8 cellular contexts compared by ENCODE assay signal in genomic region chr2:102033028-102033749, GRCh38. TPM values are rescaled to one million over a fixed set of nuclear protein-coding genes. Genes with fewer than 3 reads are reported as not detected.
DNase-seq lines count a peak whose midpoint lies in the region; ATAC-seq and TF ChIP-seq lines count a peak whose summit lies in the region.

No MANE protein-coding gene starts in this region.

- peak; percentile 60 for TF ChIP-seq EP300 in Ishikawa (IDR thresholded peaks at IDR 0.05; ENCODE audit: borderline replicate concordance)

- H3K4me3 Mint-ChIP-seq in activated T-helper 1 cell treated with anti-CD3 and anti-CD28 coated beads, Interleukin-12 subunit alpha, Interleukin-12 subunit beta, Interleukin-2, Interleukin-4 antibody, amounts not matched to agents 30 ng/mL and 10 ng/mL and 1 ng/mL, durations not matched to agents 14 hours and 24 hours and 36 hours = peak overlapping the region; percentile 24

- H3K4me1 ChIP-seq in left ventricle myocardium inferior = peaks cover 52% of the 10 kb centered on the region

- H3K27ac Mint-ChIP-seq in activated T-helper 1 cell treated with anti-CD3 and anti-CD28 coated beads, Interleukin-12 subunit alpha, Interleukin-12 subunit beta, Interleukin-2, Interleukin-4 antibody, amounts not matched to agents 30 ng/mL and 10 ng/mL and 1 ng/mL, durations not matched to agents 14 hours and 24 hours and 36 hours = peak overlapping the region; percentile 78

- no peak for TF ChIP-seq RAD21 in Ishikawa (IDR thresholded peaks at IDR 0.05; ENCODE audit: low read depth)

- no peak overlapping the region for H3K4me3 ChIP-seq in left ventricle myocardium inferior

- H3K9me3 ChIP-seq in left ventricle myocardium inferior (replicated peaks) = peaks cover 8% of the 10 kb centered on the region

- H3K4me1 Mint-ChIP-seq in activated T-helper 1 cell treated with anti-CD3 and anti-CD28 coated beads, Interleukin-12 subunit alpha, Interleukin-12 subunit beta, Interleukin-2, Interleukin-4 antibody, amounts not matched to agents 30 ng/mL and 10 ng/mL and 1 ng/mL, durations not matched to agents 14 hours and 24 hours and 36 hours (ENCODE audit: low read depth) = peaks cover 52% of the 10 kb centered on the region

- DNase-seq in AG20443 (ENCODE audit: low spot score) (peak; percentile 50), left ventricle myocardium inferior (peak; percentile 38), smooth muscle cell of the brain vasculature (ENCODE audit: low read depth, low spot score) (peak; percentile 73), DMS 273 treated with DMSO at 0.1 percent for 48 hours (lab: John Stamatoyannopoulos, UW) (no peak), epidermal melanocyte (ENCODE audit: insufficient read length, low spot score) (no peak)
- peak; percentile 4 for DNase-seq in activated T-helper 1 cell treated with anti-CD3 and anti-CD28 coated beads, Interleukin-12 subunit alpha, Interleukin-12 subunit beta, Interleukin-2, Interleukin-4 antibody, amounts not matched to agents 30 ng/mL and 10 ng/mL and 1 ng/mL, durations not matched to agents 14 hours and 24 hours and 36 hours (ENCODE audit: low spot score)

- ATAC-seq in GM19397 (IDR thresholded peaks at IDR 0.05; ENCODE audit: unreplicated experiment) = peak; percentile 67

- H3K36me3 Mint-ChIP-seq in activated T-helper 1 cell treated with anti-CD3 and anti-CD28 coated beads, Interleukin-12 subunit alpha, Interleukin-12 subunit beta, Interleukin-2, Interleukin-4 antibody, amounts not matched to agents 30 ng/mL and 10 ng/mL and 1 ng/mL, durations not matched to agents 14 hours and 24 hours and 36 hours (ENCODE audit: low read depth) = peaks cover 15% of the 10 kb centered on the region

- H3K27me3 Mint-ChIP-seq in activated T-helper 1 cell treated with anti-CD3 and anti-CD28 coated beads, Interleukin-12 subunit alpha, Interleukin-12 subunit beta, Interleukin-2, Interleukin-4 antibody, amounts not matched to agents 30 ng/mL and 10 ng/mL and 1 ng/mL, durations not matched to agents 14 hours and 24 hours and 36 hours (ENCODE audit: insufficient read depth) = peaks cover 7% of the 10 kb centered on the region

- intact Hi-C loops in activated T-helper 1 cell treated with anti-CD3 and anti-CD28 coated beads, Interleukin-12 subunit alpha, Interleukin-12 subunit beta, Interleukin-2, Interleukin-4 antibody, amounts not matched to agents 30 ng/mL and 10 ng/mL and 1 ng/mL, durations not matched to agents 14 hours and 24 hours and 36 hours (cut with micrococcal nuclease) = no loop called here
- intact Hi-C loops in left ventricle myocardium inferior (cut with micrococcal nuclease) = no loop called here

- TF ChIP-seq CTCF in left ventricle myocardium inferior (IDR thresholded peaks at IDR 0.05; ENCODE audit: borderline replicate concordance) = no peak

- no peaks in the 10 kb centered on the region for H3K36me3 ChIP-seq in left ventricle myocardium inferior

- H3K27me3 ChIP-seq in left ventricle myocardium inferior (ENCODE audit: low read depth) = peaks cover 7% of the 10 kb centered on the region

- H3K9me3 Mint-ChIP-seq in activated T-helper 1 cell treated with anti-CD3 and anti-CD28 coated beads, Interleukin-12 subunit alpha, Interleukin-12 subunit beta, Interleukin-2, Interleukin-4 antibody, amounts not matched to agents 30 ng/mL and 10 ng/mL and 1 ng/mL, durations not matched to agents 14 hours and 24 hours and 36 hours = peaks cover 5% of the 10 kb centered on the region

- peak overlapping the region; percentile 68 for H3K27ac ChIP-seq in left ventricle myocardium inferior (replicated peaks)

TF ChIP-seq in Ishikawa, 13 proteins besides CTCF, POLR2A, EP300 and RAD21:
- TF ChIP-seq NFIC (IDR thresholded peaks at IDR 0.05) (peak; percentile 77), ZBTB7A (IDR thresholded peaks at IDR 0.05; ENCODE audit: low read depth) (peak; percentile 85), TAF1 (IDR thresholded peaks at IDR 0.05; ENCODE audit: low read depth) (no peak), FOXM1 (IDR thresholded peaks at IDR 0.05; ENCODE audit: borderline replicate concordance, low read depth) (0 out of 2 replicates have a peak, but pooled peaks have one; percentile 17), TEAD4 (IDR thresholded peaks at IDR 0.05) (peak; percentile 73), EGR1 (IDR thresholded peaks at IDR 0.05) (no peak), TCF12 (IDR thresholded peaks at IDR 0.05; ENCODE audit: low read depth) (peak; percentile 69)

RNA-seq across cellular contexts. Expression of gene IL1R2, which starts 41.4 kb away (rescaled TPM):
- 1.1 and 1.3 TPM in 2 replicates for total RNA-seq in activated T-helper 1 cell treated with anti-CD3 and anti-CD28 coated beads, Interleukin-12 subunit alpha, Interleukin-12 subunit beta, Interleukin-2, Interleukin-4 antibody, amounts not matched to agents 30 ng/mL and 10 ng/mL and 1 ng/mL, durations not matched to agents 14 hours and 24 hours and 36 hours
- 0.96 TPM for total RNA-seq in left ventricle myocardium inferior

Comparison
In these comparisons a context has a peak if more than half of its experiments do, and no peak if none do; other contexts are left out.
1. DNase-seq: peak in AG20443 (single experiment), activated T-helper 1 cell treated with anti-CD3 and anti-CD28 coated beads, Interleukin-12 subunit alpha, Interleukin-12 subunit beta, Interleukin-2, Interleukin-4 antibody, amounts not matched to agents 30 ng/mL and 10 ng/mL and 1 ng/mL, durations not matched to agents 14 hours and 24 hours and 36 hours (single experiment), left ventricle myocardium inferior (single experiment) and smooth muscle cell of the brain vasculature (single experiment); none in DMS 273 treated with DMSO at 0.1 percent for 48 hours (single experiment) and epidermal melanocyte (single experiment).